Comparison of ENCODE assay signal across 1 cellular context in genomic region chr6:28266962-28267694, GRCh38.
TF ChIP-seq lines count a peak whose summit lies in the region.

TSS of gene ZSCAN26 (plus strand) at chr6:28267143. CDS start at chr6:28271920, 4,777 bp downstream.

TF ChIP-seq in K562, 482 proteins besides CTCF, POLR2A, EP300 and RAD21 (continued from another document and continues in another):
- TF ChIP-seq ZNF280B (CRISPR knock-in tag; IDR thresholded peaks at IDR 0.05), result no peak
- TF ChIP-seq PHF20 (IDR thresholded peaks at IDR 0.05; ENCODE audit: partially characterized antibody), result peak; percentile 90
- no peak for TF ChIP-seq ZNF280A (IDR thresholded peaks at IDR 0.05; ENCODE audit: low read depth, partially characterized antibody)
- peak; percentile 91 for TF ChIP-seq TAF1 (IDR thresholded peaks at IDR 0.05; ENCODE audit: control insufficient read depth, extremely low read depth, insufficient read depth, low read length, severe bottlenecking)
- TF ChIP-seq, protein P1, sequence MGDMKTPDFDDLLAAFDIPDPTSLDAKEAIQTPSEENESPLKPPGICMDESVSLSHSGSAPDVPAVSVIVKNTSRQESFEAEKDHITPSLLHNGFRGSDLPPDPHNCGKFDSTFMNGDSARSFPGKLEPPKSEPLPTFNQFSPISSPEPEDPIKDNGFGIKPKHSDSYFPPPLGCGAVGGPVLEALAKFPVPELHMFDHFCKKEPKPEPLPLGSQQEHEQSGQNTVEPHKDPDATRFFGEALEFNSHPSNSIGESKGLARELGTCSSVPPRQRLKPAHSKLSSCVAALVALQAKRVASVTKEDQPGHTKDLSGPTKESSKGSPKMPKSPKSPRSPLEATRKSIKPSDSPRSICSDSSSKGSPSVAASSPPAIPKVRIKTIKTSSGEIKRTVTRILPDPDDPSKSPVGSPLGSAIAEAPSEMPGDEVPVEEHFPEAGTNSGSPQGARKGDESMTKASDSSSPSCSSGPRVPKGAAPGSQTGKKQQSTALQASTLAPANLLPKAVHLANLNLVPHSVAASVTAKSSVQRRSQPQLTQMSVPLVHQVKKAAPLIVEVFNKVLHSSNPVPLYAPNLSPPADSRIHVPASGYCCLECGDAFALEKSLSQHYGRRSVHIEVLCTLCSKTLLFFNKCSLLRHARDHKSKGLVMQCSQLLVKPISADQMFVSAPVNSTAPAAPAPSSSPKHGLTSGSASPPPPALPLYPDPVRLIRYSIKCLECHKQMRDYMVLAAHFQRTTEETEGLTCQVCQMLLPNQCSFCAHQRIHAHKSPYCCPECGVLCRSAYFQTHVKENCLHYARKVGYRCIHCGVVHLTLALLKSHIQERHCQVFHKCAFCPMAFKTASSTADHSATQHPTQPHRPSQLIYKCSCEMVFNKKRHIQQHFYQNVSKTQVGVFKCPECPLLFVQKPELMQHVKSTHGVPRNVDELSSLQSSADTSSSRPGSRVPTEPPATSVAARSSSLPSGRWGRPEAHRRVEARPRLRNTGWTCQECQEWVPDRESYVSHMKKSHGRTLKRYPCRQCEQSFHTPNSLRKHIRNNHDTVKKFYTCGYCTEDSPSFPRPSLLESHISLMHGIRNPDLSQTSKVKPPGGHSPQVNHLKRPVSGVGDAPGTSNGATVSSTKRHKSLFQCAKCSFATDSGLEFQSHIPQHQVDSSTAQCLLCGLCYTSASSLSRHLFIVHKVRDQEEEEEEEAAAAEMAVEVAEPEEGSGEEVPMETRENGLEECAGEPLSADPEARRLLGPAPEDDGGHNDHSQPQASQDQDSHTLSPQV (IDR thresholded peaks at IDR 0.05), result peak; percentile 62; the same call in 1 of the 2 replicates
- peak; percentile 61 for TF ChIP-seq MGA (IDR thresholded peaks at IDR 0.05)
- no peak for TF ChIP-seq ATF1 (CRISPR knock-in tag; IDR thresholded peaks at IDR 0.05)
- peak; percentile 85 for TF ChIP-seq ATF1 (tag; IDR thresholded peaks at IDR 0.05)
- 0 out of 2 replicates have a peak, but pooled peaks have one; percentile 33 for TF ChIP-seq RNF2 (IDR thresholded peaks at IDR 0.05)
- no peak; the same call in 1 of the 2 replicates for TF ChIP-seq CHAMP1 (IDR thresholded peaks at IDR 0.05)
- TF ChIP-seq PML (IDR thresholded peaks at IDR 0.05; ENCODE audit: low read length), result peak; percentile 56; the same call in 1 of the 2 replicates
- no peak for TF ChIP-seq RUNX1 (IDR thresholded peaks at IDR 0.05; ENCODE audit: low read depth)
- TF ChIP-seq ZNF717 (CRISPR knock-in tag; IDR thresholded peaks at IDR 0.05), result no peak
- TF ChIP-seq ZNF121 (CRISPR knock-in tag; conservative IDR thresholded peaks at IDR 0.05), result no peak
- no peak for TF ChIP-seq MED1 (CRISPR knock-in tag; IDR thresholded peaks at IDR 0.05; ENCODE audit: borderline replicate concordance)
- peak; percentile 92 for TF ChIP-seq POLR2G (IDR thresholded peaks at IDR 0.05; ENCODE audit: low read depth, low read length)
- TF ChIP-seq ZKSCAN1 (IDR thresholded peaks at IDR 0.05; ENCODE audit: low read depth, low read length), result peak; percentile 65; the same call in 1 of the 2 replicates
- no peak for TF ChIP-seq SMAD2 (IDR thresholded peaks at IDR 0.05; ENCODE audit: low read depth, low read length)
- peak; percentile 59 for TF ChIP-seq MTA1 (IDR thresholded peaks at IDR 0.05; ENCODE audit: borderline replicate concordance)
- TF ChIP-seq CAMTA2 (CRISPR knock-in tag; conservative IDR thresholded peaks at IDR 0.05), result no peak
- no peak; the same call in 1 of the 2 replicates for TF ChIP-seq ARID1B (IDR thresholded peaks at IDR 0.05)
- TF ChIP-seq KLF1 (tag; IDR thresholded peaks at IDR 0.05), result no peak
- TF ChIP-seq ZBTB1 (CRISPR knock-in tag; IDR thresholded peaks at IDR 0.05; ENCODE audit: borderline replicate concordance, low read depth), result no peak
- TF ChIP-seq NUFIP1 (IDR thresholded peaks at IDR 0.05; ENCODE audit: partially characterized antibody), result peak; percentile 77
- no peak for TF ChIP-seq ZKSCAN3 (CRISPR knock-in tag; IDR thresholded peaks at IDR 0.05)
- TF ChIP-seq CXXC5 (CRISPR knock-in tag; IDR thresholded peaks at IDR 0.05), result peak; percentile 85
- TF ChIP-seq ZNF785 (CRISPR knock-in tag; IDR thresholded peaks at IDR 0.05), result no peak
- TF ChIP-seq, protein P2, sequence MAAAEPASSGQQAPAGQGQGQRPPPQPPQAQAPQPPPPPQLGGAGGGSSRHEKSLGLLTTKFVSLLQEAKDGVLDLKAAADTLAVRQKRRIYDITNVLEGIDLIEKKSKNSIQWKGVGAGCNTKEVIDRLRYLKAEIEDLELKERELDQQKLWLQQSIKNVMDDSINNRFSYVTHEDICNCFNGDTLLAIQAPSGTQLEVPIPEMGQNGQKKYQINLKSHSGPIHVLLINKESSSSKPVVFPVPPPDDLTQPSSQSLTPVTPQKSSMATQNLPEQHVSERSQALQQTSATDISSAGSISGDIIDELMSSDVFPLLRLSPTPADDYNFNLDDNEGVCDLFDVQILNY (CRISPR knock-in tag; IDR thresholded peaks at IDR 0.05), result 0 out of 2 replicates have a peak, but pooled peaks have one; percentile 38
- TF ChIP-seq, protein P3, sequence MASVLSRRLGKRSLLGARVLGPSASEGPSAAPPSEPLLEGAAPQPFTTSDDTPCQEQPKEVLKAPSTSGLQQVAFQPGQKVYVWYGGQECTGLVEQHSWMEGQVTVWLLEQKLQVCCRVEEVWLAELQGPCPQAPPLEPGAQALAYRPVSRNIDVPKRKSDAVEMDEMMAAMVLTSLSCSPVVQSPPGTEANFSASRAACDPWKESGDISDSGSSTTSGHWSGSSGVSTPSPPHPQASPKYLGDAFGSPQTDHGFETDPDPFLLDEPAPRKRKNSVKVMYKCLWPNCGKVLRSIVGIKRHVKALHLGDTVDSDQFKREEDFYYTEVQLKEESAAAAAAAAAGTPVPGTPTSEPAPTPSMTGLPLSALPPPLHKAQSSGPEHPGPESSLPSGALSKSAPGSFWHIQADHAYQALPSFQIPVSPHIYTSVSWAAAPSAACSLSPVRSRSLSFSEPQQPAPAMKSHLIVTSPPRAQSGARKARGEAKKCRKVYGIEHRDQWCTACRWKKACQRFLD (CRISPR knock-in tag; IDR thresholded peaks at IDR 0.05), result no peak; the same call in 1 of the 2 replicates
